Comparison of ENCODE assay signal across 1 cellular context in the genomic region with DNA sequence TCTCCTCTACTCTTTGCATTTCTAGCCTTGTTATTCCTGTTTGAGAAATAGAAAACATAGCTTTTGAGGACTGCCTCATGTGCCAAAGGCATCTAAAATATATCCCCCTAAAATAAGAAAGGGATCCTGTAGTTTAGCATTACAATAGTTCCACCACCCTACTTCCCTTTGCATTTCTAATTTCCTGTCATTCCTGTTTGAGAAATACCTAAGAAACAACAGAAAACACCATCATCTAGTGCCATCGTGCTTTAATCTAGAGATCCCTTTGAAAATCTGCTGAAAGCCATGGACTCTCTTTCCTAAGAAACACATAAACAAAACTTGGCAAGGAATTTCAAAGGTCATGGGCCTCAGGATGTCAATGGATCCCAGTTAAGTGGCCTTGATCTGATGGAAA.
TF ChIP-seq lines count a peak whose summit lies in the region.

No MANE protein-coding gene starts in this region.

TF ChIP-seq in H1, 55 proteins besides CTCF, POLR2A, EP300 and RAD21:
- peak; percentile 48 for TF ChIP-seq ASH2L (IDR thresholded peaks at IDR 0.05; ENCODE audit: low read length)
- TF ChIP-seq TEAD4 (IDR thresholded peaks at IDR 0.05; ENCODE audit: low read depth, low read length) = 0 out of 2 replicates have a peak, but pooled peaks have one; percentile 3
- TF ChIP-seq CTBP2 (IDR thresholded peaks at IDR 0.05; ENCODE audit: borderline replicate concordance, insufficient read depth, insufficient read length, low read length) = no peak
- no peak for TF ChIP-seq KDM5A (IDR thresholded peaks at IDR 0.05; ENCODE audit: low read length)
- TF ChIP-seq NANOG (IDR thresholded peaks at IDR 0.05; ENCODE audit: insufficient read depth, low read depth, low read length, poor library complexity, severe bottlenecking) = no peak
- TF ChIP-seq CREB1 (IDR thresholded peaks at IDR 0.05) = no peak
